Comparison of ENCODE assay signal across 1 cellular context in genomic region chr19:45370410-45371204, GRCh38.
TF ChIP-seq lines count a peak whose summit lies in the region.

Gene ERCC2, minus strand, starts transcription at chr19:45370573. Its CDS starts 33 bp downstream, at chr19:45370540.

TF ChIP-seq in K562, 482 proteins besides CTCF, POLR2A, EP300 and RAD21 (continued from another document and continues in another):
- TF ChIP-seq IRF9 (tag; IDR thresholded peaks at IDR 0.05), result peak; percentile 34; the same call in 1 of the 2 replicates
- TF ChIP-seq ZBTB7A (IDR thresholded peaks at IDR 0.05; ENCODE audit: borderline replicate concordance, control insufficient read depth, low read depth, low read length), result peak; percentile 93
- TF ChIP-seq TAF1 (IDR thresholded peaks at IDR 0.05; ENCODE audit: control insufficient read depth, extremely low read depth, insufficient read depth, low read length, severe bottlenecking), result peak; percentile 59
- no peak for TF ChIP-seq HDAC3 (IDR thresholded peaks at IDR 0.05; ENCODE audit: borderline replicate concordance, partially characterized antibody)
- TF ChIP-seq CUX1 (CRISPR knock-in tag; IDR thresholded peaks at IDR 0.05), result no peak
- peak; percentile 96 for TF ChIP-seq ZBTB2 (IDR thresholded peaks at IDR 0.05)
- no peak for TF ChIP-seq ZC3H8 (IDR thresholded peaks at IDR 0.05)
- no peak for TF ChIP-seq HIVEP1 (CRISPR knock-in tag; IDR thresholded peaks at IDR 0.05)
- TF ChIP-seq TAF9B (IDR thresholded peaks at IDR 0.05; ENCODE audit: partially characterized antibody), result no peak
- TF ChIP-seq CCAR2 (IDR thresholded peaks at IDR 0.05; ENCODE audit: low read depth, low read length), result no peak
- TF ChIP-seq HNRNPK (IDR thresholded peaks at IDR 0.05; ENCODE audit: low read depth, low read length, poor library complexity, severe bottlenecking), result no peak
- 0 out of 4 replicates have a peak, but pooled peaks of 1 of the 2 experiments have one; percentile 44 for TF ChIP-seq MNT (conservative IDR thresholded peaks at IDR 0.05)
- TF ChIP-seq ZNF583 (CRISPR knock-in tag; IDR thresholded peaks at IDR 0.05), result no peak
- peak; percentile 57; the same call in 1 of the 2 replicates for TF ChIP-seq ZBTB26 (CRISPR knock-in tag; IDR thresholded peaks at IDR 0.05)
- peak; percentile 47; the same call in 1 of the 2 replicates for TF ChIP-seq SIN3B (IDR thresholded peaks at IDR 0.05; ENCODE audit: low read depth)
- TF ChIP-seq ID3 (CRISPR knock-in tag; IDR thresholded peaks at IDR 0.05), result no peak
- 0 out of 2 replicates have a peak, but pooled peaks have one; percentile 51 for TF ChIP-seq ID3 (tag; IDR thresholded peaks at IDR 0.05)
- TF ChIP-seq TRIM24 (IDR thresholded peaks at IDR 0.05), result 0 out of 4 replicates have a peak, but pooled peaks of 1 of the 2 experiments have one; percentile 12
- peak; percentile 98 for TF ChIP-seq NRF1 (conservative IDR thresholded peaks at IDR 0.05 in 1 of 2, IDR thresholded peaks at IDR 0.05 in 1 of 2)
- no peak for TF ChIP-seq FIP1L1 (IDR thresholded peaks at IDR 0.05; ENCODE audit: low read depth, low read length, poor library complexity, severe bottlenecking)
- no peak for TF ChIP-seq JUN (IDR thresholded peaks at IDR 0.05; ENCODE audit: borderline replicate concordance, low read depth, low read length)
- no peak for TF ChIP-seq JUN (CRISPR knock-in tag; IDR thresholded peaks at IDR 0.05; ENCODE audit: borderline replicate concordance)
- TF ChIP-seq ARID4B (CRISPR knock-in tag; IDR thresholded peaks at IDR 0.05), result no peak
- no peak for TF ChIP-seq ZC3H4 (CRISPR knock-in tag; IDR thresholded peaks at IDR 0.05; ENCODE audit: borderline replicate concordance)
- TF ChIP-seq CEBPB (tag; IDR thresholded peaks at IDR 0.05), result no peak
- TF ChIP-seq NFXL1 (CRISPR knock-in tag; IDR thresholded peaks at IDR 0.05), result no peak
- TF ChIP-seq TSC22D4 (tag; IDR thresholded peaks at IDR 0.05), result no peak
- no peak for TF ChIP-seq EWSR1 (IDR thresholded peaks at IDR 0.05; ENCODE audit: borderline replicate concordance, low read depth, partially characterized antibody)
- no peak for TF ChIP-seq ZNF224 (CRISPR knock-in tag; IDR thresholded peaks at IDR 0.05)
- no peak for TF ChIP-seq MYNN (IDR thresholded peaks at IDR 0.05)
- TF ChIP-seq MYNN (CRISPR knock-in tag; IDR thresholded peaks at IDR 0.05), result no peak
- TF ChIP-seq PHF20 (IDR thresholded peaks at IDR 0.05; ENCODE audit: partially characterized antibody), result peak; percentile 85
- TF ChIP-seq SFPQ (IDR thresholded peaks at IDR 0.05; ENCODE audit: low read depth, low read length), result no peak
- TF ChIP-seq ZNF316 (IDR thresholded peaks at IDR 0.05), result no peak
- TF ChIP-seq ZEB2 (IDR thresholded peaks at IDR 0.05), result no peak
- peak in 1 of 2 experiments; percentile 58; a peak in 2 of 4 replicates for TF ChIP-seq HDAC1 (IDR thresholded peaks at IDR 0.05)
